12 cellular contexts compared by ENCODE assay signal in genomic region chr22:29216011-29216872, GRCh38. TPM values are rescaled to one million over a fixed set of nuclear protein-coding genes. Genes with fewer than 3 reads are reported as not detected.
"Had no signal": no experiment of that assay in that cellular context is flagged by ENCODE, and none has a peak within 500 bp of the region (broad histone marks: within the 10 kb centered on the region; RNA-seq: fewer than 3 reads in every experiment).

No MANE protein-coding gene starts in this region.

- H3K4me3 Mint-ChIP-seq: activated CD4-positive, alpha-beta T cell treated with anti-CD3 and anti-CD28 coated beads for 36 hours; activated naive CD4-positive, alpha-beta T cell treated with anti-CD3 and anti-CD28 coated beads, Interleukin-2, amount 10 ng/mL, durations not matched to agents 7 days and 5 days; naive thymus-derived CD4-positive, alpha-beta T cell; stimulated activated naive CD8-positive, alpha-beta T cell treated with anti-CD3 and anti-CD28 coated beads, Interleukin-15, Interleukin-2, amounts not matched to agents 100 ng/mL and 50 ng/mL, for 24 hours had no signal

- H3K27ac ChIP-seq: thoracic aorta, VCaP had no signal

- H3K4me1 Mint-ChIP-seq: activated CD4-positive, alpha-beta T cell treated with anti-CD3 and anti-CD28 coated beads for 36 hours; activated naive CD4-positive, alpha-beta T cell treated with anti-CD3 and anti-CD28 coated beads, Interleukin-2, amount 10 ng/mL, durations not matched to agents 7 days and 5 days; naive thymus-derived CD4-positive, alpha-beta T cell had no signal

- H3K36me3 ChIP-seq: thoracic aorta had no signal

- H3K27me3 Mint-ChIP-seq: activated CD4-positive, alpha-beta T cell treated with anti-CD3 and anti-CD28 coated beads for 36 hours had no signal

- H3K36me3 Mint-ChIP-seq: activated naive CD4-positive, alpha-beta T cell treated with anti-CD3 and anti-CD28 coated beads, Interleukin-2, amount 10 ng/mL, durations not matched to agents 7 days and 5 days; naive thymus-derived CD4-positive, alpha-beta T cell had no signal

- H3K9me3 ChIP-seq: thoracic aorta had no signal

- H3K9me3 Mint-ChIP-seq: activated naive CD4-positive, alpha-beta T cell treated with anti-CD3 and anti-CD28 coated beads, Interleukin-2, amount 10 ng/mL, durations not matched to agents 7 days and 5 days; naive thymus-derived CD4-positive, alpha-beta T cell; stimulated activated naive CD8-positive, alpha-beta T cell treated with anti-CD3 and anti-CD28 coated beads, Interleukin-15, Interleukin-2, amounts not matched to agents 100 ng/mL and 50 ng/mL, for 24 hours had no signal

- DNase-seq: activated CD4-positive, alpha-beta T cell treated with anti-CD3 and anti-CD28 coated beads for 36 hours; activated naive CD4-positive, alpha-beta T cell treated with anti-CD3 and anti-CD28 coated beads, Interleukin-2, amount 10 ng/mL, durations not matched to agents 7 days and 5 days; central memory CD4-positive, alpha-beta T cell; dermis blood vessel endothelial cell; naive thymus-derived CD4-positive, alpha-beta T cell; stimulated activated CD4-positive, alpha-beta T cell treated with anti-CD3 and anti-CD28 coated beads, Interleukin-12 subunit alpha, Interleukin-12 subunit beta, amount 100 ng/mL, for 4 hours; T-helper 1 cell had no signal

- H3K27ac Mint-ChIP-seq: activated CD4-positive, alpha-beta T cell treated with anti-CD3 and anti-CD28 coated beads for 36 hours; activated naive CD4-positive, alpha-beta T cell treated with anti-CD3 and anti-CD28 coated beads, Interleukin-2, amount 10 ng/mL, durations not matched to agents 7 days and 5 days; naive thymus-derived CD4-positive, alpha-beta T cell; stimulated activated naive CD8-positive, alpha-beta T cell treated with anti-CD3 and anti-CD28 coated beads, Interleukin-15, Interleukin-2, amounts not matched to agents 100 ng/mL and 50 ng/mL, for 24 hours had no signal

- H3K4me3 ChIP-seq: thoracic aorta had no signal

RNA-seq across cellular contexts. Expression of gene EMID1, which starts 10.5 kb away (rescaled TPM):
- total RNA-seq: activated CD4-positive, alpha-beta T cell treated with anti-CD3 and anti-CD28 coated beads for 36 hours; pulmonary artery endothelial cell had no signal
- polyA plus RNA-seq: mammary epithelial cell; naive thymus-derived CD4-positive, alpha-beta T cell had no signal
